ENCODE assay signal across 15 cellular contexts in genomic region chr6:154478691-154479090, GRCh38. TPM values are rescaled to one million over a fixed set of nuclear protein-coding genes. Genes with fewer than 3 reads are reported as not detected.
DNase-seq lines count a peak whose midpoint lies in the region; ATAC-seq and TF ChIP-seq lines count a peak whose summit lies in the region.
"Had no signal": no experiment of that assay in that cellular context is flagged by ENCODE, and none has a peak within 500 bp of the region (broad histone marks: within the 10 kb centered on the region; RNA-seq: fewer than 3 reads in every experiment).

No MANE protein-coding gene starts in this region.

- no peak for TF ChIP-seq CTCF in foreskin fibroblast (IDR thresholded peaks at IDR 0.05; ENCODE audit: low read depth, low read length)
- no peak for TF ChIP-seq CTCF in smooth muscle cell (IDR thresholded peaks at IDR 0.05; ENCODE audit: borderline replicate concordance, insufficient read depth, poor library complexity, severe bottlenecking)

- H3K79me2 ChIP-seq in smooth muscle cell (ENCODE audit: low read depth) = peaks cover 8% of the 10 kb centered on the region

- H3F3A ChIP-seq in smooth muscle cell (ENCODE audit: low read depth) = peaks cover 12% of the 10 kb centered on the region

- peak overlapping the region; percentile 84 for H2AFZ ChIP-seq in smooth muscle cell (ENCODE audit: low read depth)

- peaks cover 20% of the 10 kb centered on the region for H3K4me1 ChIP-seq in smooth muscle cell (ENCODE audit: low read depth)

- ATAC-seq in GM21737 (IDR thresholded peaks at IDR 0.05; ENCODE audit: unreplicated experiment) = no peak
- ATAC-seq: activated T-helper 17 cell treated with anti-CD3 and anti-CD28 coated beads, Interleukin-2, amount 50 U/mL, for 72 hours had no signal

- peak overlapping the region; percentile 79 for H3K27ac ChIP-seq in smooth muscle cell (ENCODE audit: low read depth)

- peak overlapping the region; percentile 32 to 46 for H3K4me3 ChIP-seq in foreskin fibroblast (ENCODE audit: low read depth in 1 of 2, low read length in 2 of 2)
- peak overlapping the region; percentile 32 for H3K4me3 ChIP-seq in smooth muscle cell

- DNase-seq in EH (ENCODE audit: low read depth) (peak; percentile 55), astrocyte of the hippocampus (ENCODE audit: low read depth, low spot score) (peak; percentile 39), foreskin fibroblast (peak in 1 of 2 donors; percentile 46), smooth muscle cell (lab: John Stamatoyannopoulos, UW; ENCODE audit: unreplicated experiment) (no peak), AG08396 (ENCODE audit: low spot score) (no peak), SKM-1 (lab: John Stamatoyannopoulos, UW; ENCODE audit: unreplicated experiment) (no peak), NCI-H2107 (lab: John Stamatoyannopoulos, UW) (no peak)
- DNase-seq: activated CD4-positive, alpha-beta T cell treated with anti-CD3 and anti-CD28 coated beads, Interleukin-2, amount 50 U/mL, for 4 hours; GOT3; naive thymus-derived CD4-positive, alpha-beta T cell; NCI-H187; T1000 had no signal

- peak overlapping the region; percentile 82 for H3K4me2 ChIP-seq in smooth muscle cell

- H3K9ac ChIP-seq in smooth muscle cell (ENCODE audit: low read depth) = peak overlapping the region; percentile 49

- no peaks in the 10 kb centered on the region for H4K20me1 ChIP-seq in smooth muscle cell (ENCODE audit: low read depth)

- 53% methylated on average over 1 of the region's 1 CpG for WGBS in smooth muscle cell (ENCODE audit: low lambda C conversion rate)

- no peaks in the 10 kb centered on the region for H3K27me3 ChIP-seq in smooth muscle cell (ENCODE audit: low read depth)
- H3K27me3 ChIP-seq: heart right ventricle had no signal

- no peaks in the 10 kb centered on the region for H3K9me3 ChIP-seq in smooth muscle cell (replicated peaks; ENCODE audit: low read depth)
- H3K9me3 ChIP-seq: heart right ventricle had no signal

- H3K36me3 ChIP-seq in smooth muscle cell (ENCODE audit: low read depth) = no peaks in the 10 kb centered on the region
- H3K36me3 ChIP-seq: heart right ventricle had no signal

RNA-seq across cellular contexts. Expression of gene CNKSR3, which starts 31.8 kb away (rescaled TPM):
- 5.0 and 5.1 TPM in 2 replicates for total RNA-seq in smooth muscle cell
- polyA plus RNA-seq in smooth muscle cell = 4.5 and 5.5 TPM in 2 replicates

Comparison
In these comparisons a context has a peak if more than half of its experiments do, and no peak if none do; other contexts are left out.
1. DNase-seq: peak in EH (single experiment) and astrocyte of the hippocampus (single experiment); none in smooth muscle cell (single experiment), AG08396 (single experiment), SKM-1 (single experiment) and NCI-H2107 (single experiment).